In genomic region chr13:103134271-103134670, GRCh38 we compare ENCODE assay signal across 1 cellular context.
TF ChIP-seq lines count a peak whose summit lies in the region.

No MANE protein-coding gene starts in this region.

TF ChIP-seq in GM12878, 131 proteins besides CTCF, POLR2A, EP300 and RAD21 (continued from another document):
- no peak for TF ChIP-seq ZZZ3 (IDR thresholded peaks at IDR 0.05; ENCODE audit: control insufficient read depth, insufficient read length, low read depth)
- 0 out of 2 replicates have a peak, but pooled peaks have one; percentile 8 for TF ChIP-seq RUNX3 (IDR thresholded peaks at IDR 0.05; ENCODE audit: low read length)
- no peak for TF ChIP-seq CBX3 (IDR thresholded peaks at IDR 0.05; ENCODE audit: borderline replicate concordance, low read depth)
- TF ChIP-seq NR2F1 (conservative IDR thresholded peaks at IDR 0.05), result no peak
- no peak for TF ChIP-seq IKZF1 (conservative IDR thresholded peaks at IDR 0.05)
- no peak for TF ChIP-seq HCFC1 (IDR thresholded peaks at IDR 0.05; ENCODE audit: low read length)
- TF ChIP-seq TCF7 (IDR thresholded peaks at IDR 0.05; ENCODE audit: borderline replicate concordance), result no peak
- no peak for TF ChIP-seq ZNF217 (IDR thresholded peaks at IDR 0.05)
- TF ChIP-seq, protein P1, sequence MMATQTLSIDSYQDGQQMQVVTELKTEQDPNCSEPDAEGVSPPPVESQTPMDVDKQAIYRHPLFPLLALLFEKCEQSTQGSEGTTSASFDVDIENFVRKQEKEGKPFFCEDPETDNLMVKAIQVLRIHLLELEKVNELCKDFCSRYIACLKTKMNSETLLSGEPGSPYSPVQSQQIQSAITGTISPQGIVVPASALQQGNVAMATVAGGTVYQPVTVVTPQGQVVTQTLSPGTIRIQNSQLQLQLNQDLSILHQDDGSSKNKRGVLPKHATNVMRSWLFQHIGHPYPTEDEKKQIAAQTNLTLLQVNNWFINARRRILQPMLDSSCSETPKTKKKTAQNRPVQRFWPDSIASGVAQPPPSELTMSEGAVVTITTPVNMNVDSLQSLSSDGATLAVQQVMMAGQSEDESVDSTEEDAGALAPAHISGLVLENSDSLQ (IDR thresholded peaks at IDR 0.05), result peak; percentile 45; the same call in 1 of the 2 replicates
- peak; percentile 29; the same call in 1 of the 2 replicates for TF ChIP-seq SPI1 (IDR thresholded peaks at IDR 0.05; ENCODE audit: borderline replicate concordance, insufficient read depth, low read depth, low read length)
- TF ChIP-seq BACH1 (IDR thresholded peaks at IDR 0.05; ENCODE audit: borderline replicate concordance), result no peak
- TF ChIP-seq USF2 (IDR thresholded peaks at IDR 0.05; ENCODE audit: borderline replicate concordance, low read depth, low read length), result no peak
- no peak for TF ChIP-seq TCF3 (IDR thresholded peaks at IDR 0.05; ENCODE audit: borderline replicate concordance, insufficient read depth, low read depth, low read length)
- no peak for TF ChIP-seq NFYA (IDR thresholded peaks at IDR 0.05; ENCODE audit: borderline replicate concordance, low read depth, low read length)
- TF ChIP-seq, protein P2, sequence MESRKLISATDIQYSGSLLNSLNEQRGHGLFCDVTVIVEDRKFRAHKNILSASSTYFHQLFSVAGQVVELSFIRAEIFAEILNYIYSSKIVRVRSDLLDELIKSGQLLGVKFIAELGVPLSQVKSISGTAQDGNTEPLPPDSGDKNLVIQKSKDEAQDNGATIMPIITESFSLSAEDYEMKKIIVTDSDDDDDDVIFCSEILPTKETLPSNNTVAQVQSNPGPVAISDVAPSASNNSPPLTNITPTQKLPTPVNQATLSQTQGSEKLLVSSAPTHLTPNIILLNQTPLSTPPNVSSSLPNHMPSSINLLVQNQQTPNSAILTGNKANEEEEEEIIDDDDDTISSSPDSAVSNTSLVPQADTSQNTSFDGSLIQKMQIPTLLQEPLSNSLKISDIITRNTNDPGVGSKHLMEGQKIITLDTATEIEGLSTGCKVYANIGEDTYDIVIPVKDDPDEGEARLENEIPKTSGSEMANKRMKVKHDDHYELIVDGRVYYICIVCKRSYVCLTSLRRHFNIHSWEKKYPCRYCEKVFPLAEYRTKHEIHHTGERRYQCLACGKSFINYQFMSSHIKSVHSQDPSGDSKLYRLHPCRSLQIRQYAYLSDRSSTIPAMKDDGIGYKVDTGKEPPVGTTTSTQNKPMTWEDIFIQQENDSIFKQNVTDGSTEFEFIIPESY (IDR thresholded peaks at IDR 0.05), result no peak
- no peak for TF ChIP-seq SIX5 (IDR thresholded peaks at IDR 0.05; ENCODE audit: low read depth, low read length, severe bottlenecking)
- TF ChIP-seq CHD2 (IDR thresholded peaks at IDR 0.05; ENCODE audit: borderline replicate concordance, low read depth, low read length), result no peak
- TF ChIP-seq KLF5 (IDR thresholded peaks at IDR 0.05; ENCODE audit: partially characterized antibody), result no peak
- no peak for TF ChIP-seq ZNF24 (IDR thresholded peaks at IDR 0.05)
- peak; percentile 31 for TF ChIP-seq MEF2B (IDR thresholded peaks at IDR 0.05; ENCODE audit: partially characterized antibody, poor library complexity, severe bottlenecking)
- TF ChIP-seq RBBP5 (conservative IDR thresholded peaks at IDR 0.05), result no peak
- TF ChIP-seq KAT2A (conservative IDR thresholded peaks at IDR 0.05; ENCODE audit: control insufficient read depth, low read depth, low read length), result no peak
- TF ChIP-seq FOXM1 (IDR thresholded peaks at IDR 0.05; ENCODE audit: low read depth, low read length), result no peak
